Comparison of ENCODE assay signal across 13 cellular contexts in genomic region chr14:38089123-38089522, GRCh38.
DNase-seq lines count a peak whose midpoint lies in the region; ATAC-seq, FAIRE-seq and TF ChIP-seq lines count a peak whose summit lies in the region.
"Had no signal": no experiment of that assay in that cellular context is flagged by ENCODE, and none has a peak within 500 bp of the region (broad histone marks: within the 10 kb centered on the region; RNA-seq: fewer than 3 reads in every experiment).

No MANE protein-coding gene starts in this region.

- H3K4me1 ChIP-seq in CD4-positive, CD25-positive, alpha-beta regulatory T cell (ENCODE audit: control insufficient read depth, insufficient read depth, low read length, poor library complexity, severe bottlenecking), result peaks cover 19% of the 10 kb centered on the region
- peaks cover 28% of the 10 kb centered on the region for H3K4me1 ChIP-seq in Loucy (ENCODE audit: insufficient read depth, low read length, poor library complexity, severe bottlenecking)
- H3K4me1 ChIP-seq in neutrophil (ENCODE audit: control insufficient read depth in 1 of 2, insufficient read depth in 1 of 2, low read depth in 1 of 2, low read length in 1 of 2), result peaks cover 27% of the 10 kb centered on the region in 2 experiments
- H3K4me1 ChIP-seq: transverse colon had no signal

- peak; percentile 10 for FAIRE-seq in colon (lab: Jason Lieb, UNC)

- no peaks in the 10 kb centered on the region for H3F3A ChIP-seq in Loucy (ENCODE audit: low read depth)

- H3K9me3 ChIP-seq in CD4-positive, CD25-positive, alpha-beta regulatory T cell (ENCODE audit: control insufficient read depth in 2 of 2, low read length in 2 of 2), result peaks cover 8 to 10% of the 10 kb centered on the region in 2 experiments
- H3K9me3 ChIP-seq in Loucy (ENCODE audit: insufficient read depth, low read depth, low read length), result peaks cover 13% of the 10 kb centered on the region; the same call in 1 of the 2 replicates
- no peaks in the 10 kb centered on the region for H3K9me3 ChIP-seq in neutrophil

- H3K4me3 ChIP-seq in CD4-positive, CD25-positive, alpha-beta regulatory T cell (ENCODE audit: low read depth, low read length), result peak overlapping the region; percentile 87
- peak overlapping the region; percentile 47 for H3K4me3 ChIP-seq in Loucy (ENCODE audit: low read length, poor library complexity, severe bottlenecking)
- peak overlapping the region; percentile 47 to 56 for H3K4me3 ChIP-seq in neutrophil (ENCODE audit: low read depth in 1 of 2, low read length in 1 of 2)

- peak in 2 of 3 donors; percentile 22 to 37 for DNase-seq in CD4-positive, CD25-positive, alpha-beta regulatory T cell
- DNase-seq in NOMO-1 treated with dmso at 0.1 percent for 144 hours (lab: John Stamatoyannopoulos, UW; ENCODE audit: unreplicated experiment) (no peak), foreskin melanocyte (no peak)
- DNase-seq: DMS153, GOT3, SIG-M5, transverse colon had no signal

- peaks cover 3 to 28% (median 10%) of the 10 kb centered on the region in 7 donors for H3K9me3 Mint-ChIP-seq in CD4-positive, CD25-positive, alpha-beta regulatory T cell

- no peak for ATAC-seq in CD4-positive, CD25-positive, alpha-beta regulatory T cell (ENCODE audit: low read depth in 2 of 2)
- ATAC-seq in GM18519 (IDR thresholded peaks at IDR 0.05; ENCODE audit: low FRiP score, unreplicated experiment) (no peak), GM18868 (IDR thresholded peaks at IDR 0.05; ENCODE audit: unreplicated experiment) (no peak)

- peaks cover 9 to 53% (median 36%) of the 10 kb centered on the region in 4 donors for H3K4me1 Mint-ChIP-seq in CD4-positive, CD25-positive, alpha-beta regulatory T cell

- H4K20me1 ChIP-seq in Loucy (ENCODE audit: insufficient read depth, low read length, poor library complexity, severe bottlenecking), result no peaks in the 10 kb centered on the region

- no peaks in the 10 kb centered on the region for H3K36me3 ChIP-seq in CD4-positive, CD25-positive, alpha-beta regulatory T cell (ENCODE audit: control insufficient read depth, insufficient read depth, low read length)
- no peaks in the 10 kb centered on the region for H3K36me3 ChIP-seq in Loucy (ENCODE audit: insufficient read depth, low read length)
- H3K36me3 ChIP-seq in neutrophil, result no peaks in the 10 kb centered on the region
- H3K36me3 ChIP-seq: transverse colon had no signal

- peak overlapping the region; percentile 74 to 89 (median 78) for H3K4me3 Mint-ChIP-seq in CD4-positive, CD25-positive, alpha-beta regulatory T cell

- H2AFZ ChIP-seq in Loucy (ENCODE audit: low read length), result peak overlapping the region; percentile 28; the same call in 1 of the 2 replicates

- peak overlapping the region; percentile 21 for H3K9ac ChIP-seq in Loucy (ENCODE audit: low read depth, low read length, poor library complexity, severe bottlenecking)

- peak overlapping the region; percentile 48 for H3K4me2 ChIP-seq in Loucy (ENCODE audit: low read depth, low read length, poor library complexity, severe bottlenecking)

- H3K27me3 ChIP-seq in CD4-positive, CD25-positive, alpha-beta regulatory T cell (ENCODE audit: control insufficient read depth, insufficient read depth, low read length), result no peaks in the 10 kb centered on the region
- H3K27me3 ChIP-seq in Loucy (ENCODE audit: insufficient read depth, low read length, poor library complexity, severe bottlenecking) (no peaks in the 10 kb centered on the region), neutrophil (no peaks in the 10 kb centered on the region)
- H3K27me3 ChIP-seq: transverse colon had no signal

- no peaks in the 10 kb centered on the region for H3K9me2 ChIP-seq in Loucy (replicated peaks; ENCODE audit: low read depth, low read length)

- no peaks in the 10 kb centered on the region for H3K79me2 ChIP-seq in Loucy (ENCODE audit: insufficient read depth, low read length)

- H3K27me3 Mint-ChIP-seq in CD4-positive, CD25-positive, alpha-beta regulatory T cell, result no peaks in the 10 kb centered on the region

- H3K36me3 Mint-ChIP-seq in CD4-positive, CD25-positive, alpha-beta regulatory T cell, result peaks cover 5% of the 10 kb centered on the region

- peak overlapping the region; percentile 63 to 67 (median 63) for H3K27ac Mint-ChIP-seq in CD4-positive, CD25-positive, alpha-beta regulatory T cell

- TF ChIP-seq CTCF in Loucy (conservative IDR thresholded peaks at IDR 0.05; ENCODE audit: low read length) (no peak), neutrophil (IDR thresholded peaks at IDR 0.05) (no peak)

- peak overlapping the region; percentile 58 for H3K27ac ChIP-seq in CD4-positive, CD25-positive, alpha-beta regulatory T cell (ENCODE audit: insufficient read depth, low read length, poor library complexity, severe bottlenecking)
- H3K27ac ChIP-seq in neutrophil, result peak overlapping the region; percentile 79
- H3K27ac ChIP-seq: transverse colon, VCaP had no signal

Comparison
In these comparisons a context has a peak if more than half of its experiments do, and no peak if none do; other contexts are left out.
1. DNase-seq: peak in CD4-positive, CD25-positive, alpha-beta regulatory T cell (2 of 3); none in NOMO-1 treated with dmso at 0.1 percent for 144 hours (single experiment) and foreskin melanocyte (single experiment).
2. Peak in every context shown above with its lines, with median percentiles within 50 percentile points of each other: H3K4me3 ChIP-seq.